8 cellular contexts compared by ENCODE assay signal in genomic region chr7:23298141-23298851, GRCh38. TPM values are rescaled to one million over a fixed set of nuclear protein-coding genes. Genes with fewer than 3 reads are reported as not detected.
DNase-seq lines count a peak whose midpoint lies in the region; ATAC-seq and TF ChIP-seq lines count a peak whose summit lies in the region.

No MANE protein-coding gene starts in this region.

- H3K4me1 Mint-ChIP-seq in CD14-positive monocyte: peaks cover 28% of the 10 kb centered on the region
- peaks cover 30% of the 10 kb centered on the region for H3K4me1 Mint-ChIP-seq in central memory CD8-positive, alpha-beta T cell

- no peaks in the 10 kb centered on the region for H3K27me3 ChIP-seq in mucosa of rectum (ENCODE audit: control insufficient read depth in 2 of 2, insufficient read depth in 2 of 2, low read length in 2 of 2)

- H3K9ac ChIP-seq in mucosa of rectum (ENCODE audit: low read depth in 1 of 2, low read length in 2 of 2): peak overlapping the region; percentile 71 to 89

- H3K36me3 ChIP-seq in mucosa of rectum (ENCODE audit: control insufficient read depth in 2 of 2, insufficient read depth in 2 of 2, low read length in 2 of 2): peaks cover 0 to 5% of the 10 kb centered on the region in 2 donors

- intact Hi-C loops in CD14-positive monocyte (cut with micrococcal nuclease): no loop called here

- ATAC-seq in central memory CD8-positive, alpha-beta T cell (replicated peaks; ENCODE audit: extremely low read depth, poor library complexity, severe bottlenecking): no peak
- ATAC-seq in GM18517 (IDR thresholded peaks at IDR 0.05; ENCODE audit: unreplicated experiment) (no peak), GM19328 (IDR thresholded peaks at IDR 0.05; ENCODE audit: unreplicated experiment) (no peak)

- no peaks in the 10 kb centered on the region for H3K9me3 ChIP-seq in mucosa of rectum (ENCODE audit: control insufficient read depth in 2 of 2, low read length in 2 of 2)

- H3K4me1 ChIP-seq in mucosa of rectum (ENCODE audit: control insufficient read depth in 2 of 2, insufficient read depth in 2 of 2, low read length in 2 of 2): peaks cover 12 to 17% of the 10 kb centered on the region in 2 donors

- TF ChIP-seq CTCF in CD14-positive monocyte (IDR thresholded peaks at IDR 0.05) (no peak), LNCaP clone FGC (IDR thresholded peaks at IDR 0.05; ENCODE audit: control insufficient read depth, extremely low read depth, insufficient read depth) (no peak)

- H3K27ac Mint-ChIP-seq in CD14-positive monocyte: peak overlapping the region; percentile 78 to 96 (median 91)
- H3K27ac Mint-ChIP-seq in central memory CD8-positive, alpha-beta T cell (ENCODE audit: low read depth): peak overlapping the region; percentile 88

- peaks cover 0 to 3% (median 0%) of the 10 kb centered on the region in 7 donors for H3K9me3 Mint-ChIP-seq in CD14-positive monocyte
- H3K9me3 Mint-ChIP-seq in central memory CD8-positive, alpha-beta T cell: no peaks in the 10 kb centered on the region

- DNase-seq in CD14-positive monocyte (ENCODE audit: low spot score) (no peak), LNCaP clone FGC (ENCODE audit: low read depth) (no peak), medulla oblongata (ENCODE audit: extremely low spot score) (no peak), NCI-H524 treated with DMSO at 0.1 percent for 48 hours (lab: John Stamatoyannopoulos, UW) (no peak)
- DNase-seq in central memory CD8-positive, alpha-beta T cell (ENCODE audit: low spot score in 2 of 2): no peak

- H3K4me3 Mint-ChIP-seq in CD14-positive monocyte: peak overlapping the region; percentile 92 to 94
- H3K4me3 Mint-ChIP-seq in central memory CD8-positive, alpha-beta T cell: peak overlapping the region; percentile 81

- peak overlapping the region; percentile 67 for H3K4me3 ChIP-seq in LNCaP clone FGC (ENCODE audit: low read depth, low read length)
- H3K4me3 ChIP-seq in mucosa of rectum (ENCODE audit: low read length in 2 of 2): peak overlapping the region; percentile 88 to 89

- peaks cover 16 to 23% of the 10 kb centered on the region in 2 donors for H3K36me3 Mint-ChIP-seq in CD14-positive monocyte
- H3K36me3 Mint-ChIP-seq in central memory CD8-positive, alpha-beta T cell (ENCODE audit: insufficient read depth): peaks cover 23% of the 10 kb centered on the region

- peaks cover 0 to 3% (median 0%) of the 10 kb centered on the region in 3 donors for H3K27me3 Mint-ChIP-seq in CD14-positive monocyte (ENCODE audit: low read depth in 3 of 3)
- no peaks in the 10 kb centered on the region for H3K27me3 Mint-ChIP-seq in central memory CD8-positive, alpha-beta T cell

- peak overlapping the region; percentile 61 to 75 for H3K27ac ChIP-seq in mucosa of rectum (ENCODE audit: low read depth in 2 of 2, low read length in 2 of 2)

RNA-seq across cellular contexts. Expression of gene MALSU1, which starts 0.8 kb away (rescaled TPM):
- polyA plus RNA-seq in CD14-positive monocyte: 10 to 100 TPM; 41.4 to 41.5 TPM

RNA-seq across cellular contexts. Expression of gene GPNMB, which starts 51.7 kb away (rescaled TPM):
- 1 to 10 TPM; 1.3 to 1.5 TPM for polyA plus RNA-seq in CD14-positive monocyte
